1 cellular context compared by ENCODE assay signal in genomic region chr20:32207626-32208498, GRCh38.
TF ChIP-seq lines count a peak whose summit lies in the region.

Gene PLAGL2, minus strand, starts transcription at chr20:32207743. Its CDS starts 5,565 bp downstream, at chr20:32202178.
Gene POFUT1, plus strand, starts transcription at chr20:32207880. Its CDS starts 62 bp downstream, at chr20:32207942.

TF ChIP-seq in K562, 482 proteins besides CTCF, POLR2A, EP300 and RAD21 (continued from another document and continues in another):
- TF ChIP-seq PKNOX1 (IDR thresholded peaks at IDR 0.05), result no peak
- TF ChIP-seq BMI1 (IDR thresholded peaks at IDR 0.05; ENCODE audit: low read length), result no peak
- TF ChIP-seq CBX3 (IDR thresholded peaks at IDR 0.05; ENCODE audit: borderline replicate concordance in 1 of 2, low read length in 2 of 2), result no peak
- no peak for TF ChIP-seq ELK3 (CRISPR knock-in tag; IDR thresholded peaks at IDR 0.05)
- TF ChIP-seq ZBTB17 (CRISPR knock-in tag; IDR thresholded peaks at IDR 0.05), result peak; percentile 30; the same call in 1 of the 2 replicates
- TF ChIP-seq CEBPZ (IDR thresholded peaks at IDR 0.05; ENCODE audit: borderline replicate concordance, low read depth, low read length), result no peak
- TF ChIP-seq EP400 (IDR thresholded peaks at IDR 0.05), result peak; percentile 86
- TF ChIP-seq PHF21A (IDR thresholded peaks at IDR 0.05; ENCODE audit: borderline replicate concordance, low read depth), result no peak
- no peak for TF ChIP-seq RBM39 (optimal IDR thresholded peaks at IDR 0.05; ENCODE audit: low read depth, low read length)
- TF ChIP-seq ZC3H8 (IDR thresholded peaks at IDR 0.05), result no peak
- no peak for TF ChIP-seq ZNF780A (CRISPR knock-in tag; IDR thresholded peaks at IDR 0.05)
- TF ChIP-seq ZBTB1 (CRISPR knock-in tag; IDR thresholded peaks at IDR 0.05; ENCODE audit: borderline replicate concordance, low read depth), result no peak
- no peak; a peak in 1 of 4 replicates for TF ChIP-seq KDM4B (IDR thresholded peaks at IDR 0.05; ENCODE audit: borderline replicate concordance in 2 of 2, low read depth in 1 of 2)
- no peak for TF ChIP-seq BDP1 (IDR thresholded peaks at IDR 0.05; ENCODE audit: insufficient read depth, insufficient read length)
- TF ChIP-seq SP1 (CRISPR knock-in tag; IDR thresholded peaks at IDR 0.05), result 0 out of 2 replicates have a peak, but pooled peaks have one; percentile 9
- no peak for TF ChIP-seq FOXJ3 (CRISPR knock-in tag; IDR thresholded peaks at IDR 0.05)
- TF ChIP-seq FOXM1 (IDR thresholded peaks at IDR 0.05; ENCODE audit: low read depth), result no peak
- no peak for TF ChIP-seq FOXM1 (CRISPR knock-in tag; IDR thresholded peaks at IDR 0.05; ENCODE audit: low read depth)
- no peak; the same call in 1 of the 2 replicates for TF ChIP-seq TEAD4 (IDR thresholded peaks at IDR 0.05; ENCODE audit: low read length)
- TF ChIP-seq TEAD4 (CRISPR knock-in tag; IDR thresholded peaks at IDR 0.05; ENCODE audit: borderline replicate concordance), result no peak
- TF ChIP-seq FIP1L1 (IDR thresholded peaks at IDR 0.05; ENCODE audit: low read depth, low read length, poor library complexity, severe bottlenecking), result peak; percentile 51
- peak; percentile 31; the same call in 1 of the 2 replicates for TF ChIP-seq FOSL1 (tag; conservative IDR thresholded peaks at IDR 0.05)
- TF ChIP-seq LCOR (CRISPR knock-in tag; IDR thresholded peaks at IDR 0.05), result no peak
- peak; percentile 41 for TF ChIP-seq CTCFL (IDR thresholded peaks at IDR 0.05; ENCODE audit: borderline replicate concordance, insufficient read depth, low read depth, low read length, poor library complexity, severe bottlenecking)
- TF ChIP-seq PCBP2 (IDR thresholded peaks at IDR 0.05; ENCODE audit: low read depth, low read length, poor library complexity, severe bottlenecking), result no peak
- peak; percentile 58; the same call in 1 of the 2 replicates for TF ChIP-seq GTF2E2 (tag; IDR thresholded peaks at IDR 0.05)
- TF ChIP-seq RBM25 (IDR thresholded peaks at IDR 0.05; ENCODE audit: low read depth, low read length, severe bottlenecking), result peak; percentile 86
- TF ChIP-seq E2F3 (CRISPR knock-in tag; IDR thresholded peaks at IDR 0.05), result peak; percentile 77; the same call in 1 of the 2 replicates
- TF ChIP-seq MCM7 (IDR thresholded peaks at IDR 0.05), result no peak
- no peak for TF ChIP-seq ZNF407 (IDR thresholded peaks at IDR 0.05; ENCODE audit: low read depth)
- no peak for TF ChIP-seq BRCA1 (IDR thresholded peaks at IDR 0.05)
- TF ChIP-seq BRCA1 (CRISPR knock-in tag; IDR thresholded peaks at IDR 0.05), result no peak
- no peak for TF ChIP-seq MXD1 (CRISPR knock-in tag; IDR thresholded peaks at IDR 0.05; ENCODE audit: borderline replicate concordance, poor library complexity, severe bottlenecking)
- TF ChIP-seq CEBPG (CRISPR knock-in tag; IDR thresholded peaks at IDR 0.05), result no peak
- TF ChIP-seq CEBPG (tag; conservative IDR thresholded peaks at IDR 0.05 in 1 of 2, IDR thresholded peaks at IDR 0.05 in 1 of 2), result no peak
- TF ChIP-seq ARNT (IDR thresholded peaks at IDR 0.05), result 0 out of 4 replicates have a peak, but pooled peaks of 1 of the 2 experiments have one; percentile 36
- TF ChIP-seq SP2 (IDR thresholded peaks at IDR 0.05; ENCODE audit: extremely low read depth, low read depth, low read length, poor library complexity, severe bottlenecking), result peak; percentile 95
- TF ChIP-seq NUFIP1 (IDR thresholded peaks at IDR 0.05; ENCODE audit: partially characterized antibody), result no peak
- TF ChIP-seq RFX1 (IDR thresholded peaks at IDR 0.05), result no peak
- no peak for TF ChIP-seq KAT2B (IDR thresholded peaks at IDR 0.05; ENCODE audit: low read depth, low read length)
- no peak for TF ChIP-seq FOXO4 (CRISPR knock-in tag; IDR thresholded peaks at IDR 0.05)
